Comparison of ENCODE assay signal across 14 cellular contexts in genomic region chr22:20946080-20946986, GRCh38. TPM values are rescaled to one million over a fixed set of nuclear protein-coding genes. Genes with fewer than 3 reads are reported as not detected.
DNase-seq lines count a peak whose midpoint lies in the region; ATAC-seq and TF ChIP-seq lines count a peak whose summit lies in the region.
"Had no signal": no experiment of that assay in that cellular context is flagged by ENCODE, and none has a peak within 500 bp of the region (broad histone marks: within the 10 kb centered on the region; RNA-seq: fewer than 3 reads in every experiment).

No MANE protein-coding gene starts in this region.

- POLR2A ChIA-PET in activated CD4-positive, alpha-beta T cell treated with anti-CD3 and anti-CD28 coated beads for 36 hours (lab: Charles Lee): interaction anchor here (0.7 kb wide), 1 partner anchor 98 kb away, joined by 4 read pairs; no protein-coding TSS in a partner anchor

- H3K36me3 ChIP-seq in RWPE2 (ENCODE audit: low read depth): peaks cover 34% of the 10 kb centered on the region

- H3K4me1 Mint-ChIP-seq in activated CD4-positive, alpha-beta T cell treated with anti-CD3 and anti-CD28 coated beads for 36 hours: peaks cover 50% of the 10 kb centered on the region
- peaks cover 39% of the 10 kb centered on the region for H3K4me1 Mint-ChIP-seq in progenitor cell of endocrine pancreas (ENCODE audit: low read depth)

- H3K9me3 ChIP-seq in RWPE2 (ENCODE audit: severe bottlenecking): no peaks in the 10 kb centered on the region

- H3K9me3 Mint-ChIP-seq in activated CD4-positive, alpha-beta T cell treated with anti-CD3 and anti-CD28 coated beads for 36 hours (ENCODE audit: low read depth): no peaks in the 10 kb centered on the region
- no peaks in the 10 kb centered on the region for H3K9me3 Mint-ChIP-seq in progenitor cell of endocrine pancreas (ENCODE audit: low read depth)
- H3K9me3 Mint-ChIP-seq: activated T-cell treated with anti-CD3 and anti-CD28 coated beads, Interleukin-2, amount 50 U/mL, for 4 hours; naive B cell had no signal

- peak overlapping the region; percentile 8 for H3K27ac Mint-ChIP-seq in activated CD4-positive, alpha-beta T cell treated with anti-CD3 and anti-CD28 coated beads for 36 hours
- H3K27ac Mint-ChIP-seq in progenitor cell of endocrine pancreas: peak overlapping the region; percentile 66

- DNase-seq in activated CD4-positive, alpha-beta T cell treated with anti-CD3 and anti-CD28 coated beads for 36 hours: no peak
- DNase-seq in activated CD4-positive, alpha-beta T cell treated with anti-CD3 and anti-CD28 coated beads, Interleukin-2, amount 50 U/mL, for 1 hour: no peak
- DNase-seq in RWPE2 (ENCODE audit: low spot score) (no peak), fibroblast of pulmonary artery (ENCODE audit: low read depth) (peak; percentile 52), progenitor cell of endocrine pancreas (ENCODE audit: low spot score, unreplicated experiment) (no peak), NCI-H1417 (lab: John Stamatoyannopoulos, UW) (no peak), occipital lobe (lab: John Stamatoyannopoulos, UW) (no peak)
- DNase-seq in activated CD4-positive, alpha-beta T cell treated with anti-CD3 and anti-CD28 coated beads, Interleukin-2, amount 50 U/mL, for 4 hours: no peak
- DNase-seq: activated T-cell treated with anti-CD3 and anti-CD28 coated beads, Interleukin-2, amount 50 U/mL, for 4 hours; cortex of kidney; naive B cell; NCI-H1048; NCI-H748 treated with DMSO at 0.1 percent for 48 hours had no signal

- no peaks in the 10 kb centered on the region for H3K27me3 ChIP-seq in RWPE2 (ENCODE audit: insufficient read depth, poor library complexity, severe bottlenecking)
- H3K27me3 ChIP-seq: hepatocyte had no signal

- H3K4me3 ChIP-seq in RWPE2 (ENCODE audit: severe bottlenecking): no peak overlapping the region
- no peak overlapping the region for H3K4me3 ChIP-seq in fibroblast of pulmonary artery (replicated peaks; ENCODE audit: low read depth, low read length)
- H3K4me3 ChIP-seq: hepatocyte had no signal

- H3K4me1 ChIP-seq in RWPE2 (ENCODE audit: insufficient read depth, poor library complexity, severe bottlenecking): peaks cover 40% of the 10 kb centered on the region

- ATAC-seq in activated CD4-positive, alpha-beta T cell treated with anti-CD3 and anti-CD28 coated beads for 36 hours: no peak
- ATAC-seq in RWPE2 (ENCODE audit: low read depth): peak; percentile 82
- ATAC-seq: activated T-cell treated with anti-CD3 and anti-CD28 coated beads, Interleukin-2, amount 50 U/mL, for 4 hours had no signal

- TF ChIP-seq CTCF in RWPE2 (IDR thresholded peaks at IDR 0.05; ENCODE audit: poor library complexity, severe bottlenecking) (no peak), fibroblast of pulmonary artery (IDR thresholded peaks at IDR 0.05; ENCODE audit: low read length, missing control alignments) (no peak), progenitor cell of endocrine pancreas (IDR thresholded peaks at IDR 0.05; ENCODE audit: unreplicated experiment) (no peak)

- peaks cover 38% of the 10 kb centered on the region for H3K36me3 Mint-ChIP-seq in activated CD4-positive, alpha-beta T cell treated with anti-CD3 and anti-CD28 coated beads for 36 hours (ENCODE audit: low read depth)
- H3K36me3 Mint-ChIP-seq in progenitor cell of endocrine pancreas (ENCODE audit: insufficient read depth): peaks cover 7% of the 10 kb centered on the region

- CTCF ChIA-PET in activated CD4-positive, alpha-beta T cell treated with anti-CD3 and anti-CD28 coated beads for 36 hours (lab: Charles Lee): interaction anchor here (1.1 kb wide), 1 partner anchor 8 kb away, joined by 5 read pairs; no protein-coding TSS in a partner anchor

- H3K27ac ChIP-seq in RWPE2 (ENCODE audit: poor library complexity, severe bottlenecking): peak overlapping the region; percentile 81
- H3K27ac ChIP-seq: hepatocyte had no signal

- H3K4me3 Mint-ChIP-seq in activated CD4-positive, alpha-beta T cell treated with anti-CD3 and anti-CD28 coated beads for 36 hours: no peak overlapping the region
- H3K4me3 Mint-ChIP-seq in progenitor cell of endocrine pancreas (ENCODE audit: low read depth): no peak overlapping the region
- H3K4me3 Mint-ChIP-seq: activated T-cell treated with anti-CD3 and anti-CD28 coated beads, Interleukin-2, amount 50 U/mL, for 4 hours; naive B cell had no signal

- no peaks in the 10 kb centered on the region for H3K27me3 Mint-ChIP-seq in activated CD4-positive, alpha-beta T cell treated with anti-CD3 and anti-CD28 coated beads for 36 hours
- H3K27me3 Mint-ChIP-seq in progenitor cell of endocrine pancreas: no peaks in the 10 kb centered on the region
- H3K27me3 Mint-ChIP-seq: naive B cell had no signal

- intact Hi-C loops in activated CD4-positive, alpha-beta T cell treated with anti-CD3 and anti-CD28 coated beads for 36 hours (cut with DNase I, micrococcal nuclease): no loop called here

RNA-seq across cellular contexts. Expression of gene AIFM3, which starts 20.7 kb away (rescaled TPM):
- under 1 TPM in 1 of 2 experiments, not detected in 1; 0.21 TPM for total RNA-seq in activated CD4-positive, alpha-beta T cell treated with anti-CD3 and anti-CD28 coated beads for 36 hours
- total RNA-seq in progenitor cell of endocrine pancreas (1.8 and 2.3 TPM in 2 replicates), occipital lobe (4.2 TPM)

RNA-seq across cellular contexts. Expression of gene CRKL, which starts 29.1 kb away (rescaled TPM):
- 10 to 100 TPM; 80.8 to 92.0 TPM for total RNA-seq in activated CD4-positive, alpha-beta T cell treated with anti-CD3 and anti-CD28 coated beads for 36 hours
- total RNA-seq in progenitor cell of endocrine pancreas (81.4 and 86.3 TPM in 2 replicates), occipital lobe (58.3 TPM)

RNA-seq across cellular contexts. Expression of gene LZTR1, which starts 35.8 kb away (rescaled TPM):
- total RNA-seq in activated CD4-positive, alpha-beta T cell treated with anti-CD3 and anti-CD28 coated beads for 36 hours: 10 to 100 TPM; 31.9 to 40.5 TPM
- total RNA-seq in progenitor cell of endocrine pancreas (91.6 and 93.8 TPM in 2 replicates), occipital lobe (49.3 TPM)

RNA-seq across cellular contexts. Expression of gene THAP7, which starts 55.6 kb away (rescaled TPM):
- 10 to 100 TPM; 25.1 to 27.2 TPM for total RNA-seq in activated CD4-positive, alpha-beta T cell treated with anti-CD3 and anti-CD28 coated beads for 36 hours
- total RNA-seq in progenitor cell of endocrine pancreas (17.6 and 20.2 TPM in 2 replicates), occipital lobe (21.8 TPM)
